In the genomic region with DNA sequence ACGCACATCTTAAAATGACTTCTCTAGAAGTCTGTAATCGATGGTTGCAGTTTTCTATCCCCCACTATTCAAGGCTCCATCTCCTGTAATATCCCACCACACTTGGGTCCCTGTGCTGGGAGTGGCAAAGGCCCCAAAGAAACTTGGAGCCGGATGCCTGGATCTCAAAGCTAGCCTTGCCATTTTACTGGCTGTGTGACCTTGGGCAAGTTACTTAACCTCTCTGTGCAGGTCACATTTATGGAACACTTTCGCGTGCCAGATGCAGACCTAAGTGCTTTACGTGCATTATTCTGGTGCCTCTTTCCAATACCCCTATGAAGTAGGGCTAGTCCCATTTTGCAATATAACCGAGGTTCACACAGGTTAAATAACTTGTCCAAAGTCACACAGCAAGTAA, we compare ENCODE assay signal across 7 cellular contexts.
"Had no signal": no experiment of that assay in that cellular context is flagged by ENCODE, and none has a peak within 500 bp of the region (broad histone marks: within the 10 kb centered on the region; RNA-seq: fewer than 3 reads in every experiment).

No MANE protein-coding gene starts in this region.

- FAIRE-seq: HTR-8/SVneo had no signal

- H3K36me3 ChIP-seq: HAP-1 had no signal

- H3K9me3 ChIP-seq: HAP-1 had no signal

- H3K4me1 ChIP-seq: HAP-1 had no signal

- H3K9me3 Mint-ChIP-seq: GM23338, IgD-negative memory B cell had no signal

- DNase-seq: H7, KG1 had no signal

- H3K4me3 Mint-ChIP-seq: GM23338, IgD-negative memory B cell had no signal

- H3K27ac Mint-ChIP-seq: GM23338, IgD-negative memory B cell had no signal

- H3K4me1 Mint-ChIP-seq: IgD-negative memory B cell had no signal

- ATAC-seq: GM23338, HCT116 had no signal

- H3K4me3 ChIP-seq: GM23338, HAP-1 had no signal

- H2AFZ ChIP-seq: GM23338 had no signal

- H3K4me2 ChIP-seq: GM23338 had no signal
